Comparison of ENCODE assay signal across 8 cellular contexts in genomic region chr12:47078733-47079364, GRCh38. TPM values are rescaled to one million over a fixed set of nuclear protein-coding genes. Genes with fewer than 3 reads are reported as not detected.
DNase-seq lines count a peak whose midpoint lies in the region; ATAC-seq and TF ChIP-seq lines count a peak whose summit lies in the region.

No MANE protein-coding gene starts in this region.

- no peaks in the 10 kb centered on the region for H3K27me3 Mint-ChIP-seq in CD8-positive, alpha-beta T cell (ENCODE audit: low read depth)

- CTCF ChIA-PET in CD8-positive, alpha-beta T cell (lab: Charles Lee) = interaction anchor here (0.6 to 3.3 kb wide), 14 partner anchors 9 to 329 kb away, joined by 3 to 21 read pairs (median 5); no protein-coding TSS in a partner anchor

- H3K9me3 ChIP-seq in CD8-positive, alpha-beta T cell (ENCODE audit: low read length) = no peaks in the 10 kb centered on the region
- no peaks in the 10 kb centered on the region for H3K9me3 ChIP-seq in psoas muscle

- H3K36me3 ChIP-seq in CD8-positive, alpha-beta T cell (ENCODE audit: insufficient read depth, low read length) = no peaks in the 10 kb centered on the region
- H3K36me3 ChIP-seq in psoas muscle (ENCODE audit: insufficient read depth in 1 of 2, low read depth in 1 of 2) = no peaks in the 10 kb centered on the region

- no peak for TF ChIP-seq POLR2A in NB4 (IDR thresholded peaks at IDR 0.05; ENCODE audit: extremely low read depth, insufficient read length)

- H3K27ac Mint-ChIP-seq in CD8-positive, alpha-beta T cell = peak overlapping the region; percentile 94

- H3K4me1 Mint-ChIP-seq in CD8-positive, alpha-beta T cell (ENCODE audit: low read depth) = peaks cover 70% of the 10 kb centered on the region

- H3K4me1 ChIP-seq in CD8-positive, alpha-beta T cell (ENCODE audit: insufficient read depth, low read length) = peaks cover 48% of the 10 kb centered on the region
- H3K4me1 ChIP-seq in psoas muscle = peaks cover 13% of the 10 kb centered on the region

- ATAC-seq in CD8-positive, alpha-beta T cell = peak; percentile 70
- ATAC-seq in Right ventricle myocardium superior (ENCODE audit: poor library complexity) = peak; percentile 54
- peak in 2 of 4 donors; percentile 37 to 39 for ATAC-seq in psoas muscle
- ATAC-seq in HG02759 (IDR thresholded peaks at IDR 0.05; ENCODE audit: unreplicated experiment) = no peak

- peak; percentile 22 to 77 (median 56) for DNase-seq in CD8-positive, alpha-beta T cell
- no peak for DNase-seq in NB4 (ENCODE audit: low read depth)
- DNase-seq in activated T-helper 1 cell treated with Interleukin-2 at 50 U/mL for 16 hours (ENCODE audit: low read depth) = peak; percentile 23
- peak; percentile 47 for DNase-seq in Right ventricle myocardium superior
- peak in 1 of 2 donors; percentile 17 for DNase-seq in psoas muscle
- DNase-seq in cerebellar cortex (ENCODE audit: low spot score) = no peak
- no peak for DNase-seq in HPDE6-E6E7 (ENCODE audit: extremely low spot score)

- peak overlapping the region; percentile 63 for H3K27ac ChIP-seq in CD8-positive, alpha-beta T cell (ENCODE audit: low read depth, low read length)
- H3K27ac ChIP-seq in psoas muscle = peak overlapping the region; percentile 63

- TF ChIP-seq CTCF in CD8-positive, alpha-beta T cell (IDR thresholded peaks at IDR 0.05) = no peak
- TF ChIP-seq CTCF in NB4 (IDR thresholded peaks at IDR 0.05; ENCODE audit: low read depth, low read length) = no peak
- TF ChIP-seq CTCF in psoas muscle (IDR thresholded peaks at IDR 0.05) = no peak

- H3K36me3 Mint-ChIP-seq in CD8-positive, alpha-beta T cell = peaks cover 19% of the 10 kb centered on the region

- 2 to 6% (median 3%) methylated on average over 12 of the region's 12 CpGs for WGBS in psoas muscle, 3 donors

- intact Hi-C loops in CD8-positive, alpha-beta T cell (cut with DNase I, micrococcal nuclease) = loop anchor here (1.0 to 5.0 kb wide), 9 partner anchors 14 to 318 kb away; no protein-coding TSS in a partner anchor
- intact Hi-C loops in Right ventricle myocardium superior (cut with DNase I) = loop anchor here (10.0 kb wide), 1 partner anchor 226 kb away; no protein-coding TSS in a partner anchor
- intact Hi-C loops in psoas muscle (cut with DNase I) = loop anchor here in 1 of 2 donors (10.0 kb wide), 1 partner anchor 316 kb away; no protein-coding TSS in a partner anchor

- peak overlapping the region; percentile 68 for H3K4me3 ChIP-seq in CD8-positive, alpha-beta T cell (ENCODE audit: low read depth, low read length)
- peak overlapping the region; percentile 37 for H3K4me3 ChIP-seq in NB4 (ENCODE audit: low read depth, low read length)
- peak overlapping the region; percentile 71 for H3K4me3 ChIP-seq in psoas muscle

- peak overlapping the region; percentile 98 for H3K4me3 Mint-ChIP-seq in CD8-positive, alpha-beta T cell

- H3K9me3 Mint-ChIP-seq in CD8-positive, alpha-beta T cell = no peaks in the 10 kb centered on the region

- H3K27me3 ChIP-seq in CD8-positive, alpha-beta T cell (ENCODE audit: insufficient read depth, low read length) = no peaks in the 10 kb centered on the region
- peaks cover 2 to 33% (median 3%) of the 10 kb centered on the region in 3 donors for H3K27me3 ChIP-seq in psoas muscle (ENCODE audit: insufficient read depth in 3 of 3, low read length in 2 of 3)

- POLR2A ChIA-PET in CD8-positive, alpha-beta T cell (lab: Charles Lee) = interaction anchor here (0.8 to 7.3 kb wide), 18 partner anchors 9 to 319 kb away, joined by 3 to 55 read pairs (median 6); no protein-coding TSS in a partner anchor

RNA-seq across cellular contexts. Expression of gene PCED1B, which starts 0.6 kb away (rescaled TPM):
- 10 to 100 TPM; 32.9 to 33.7 TPM for total RNA-seq in CD8-positive, alpha-beta T cell
- 0.67 TPM for total RNA-seq in Right ventricle myocardium superior
- 1 to 10 TPM in 1 of 4 donors, under 1 TPM in 3; 0.19 to 1.2 (median 0.69) TPM for total RNA-seq in psoas muscle
- polyA plus RNA-seq in psoas muscle = under 1 TPM; 0.18 to 0.38 (median 0.26) TPM

RNA-seq across cellular contexts. Expression of gene AMIGO2, which starts 0.9 kb away (rescaled TPM):
- total RNA-seq in CD8-positive, alpha-beta T cell = 10 to 100 TPM; 12.5 to 13.5 TPM
- total RNA-seq in Right ventricle myocardium superior (2.0 TPM), psoas muscle (1 to 10 TPM in 1 of 4 donors, under 1 TPM in 3; 0.48 to 1.1 (median 0.59) TPM)
- under 1 TPM; 0.63 to 0.77 (median 0.64) TPM for polyA plus RNA-seq in psoas muscle

Comparison
In these comparisons a context has a peak if more than half of its experiments do, and no peak if none do; other contexts are left out.
1. DNase-seq: peak in CD8-positive, alpha-beta T cell (7 of 7), activated T-helper 1 cell treated with Interleukin-2 at 50 U/mL for 16 hours (single experiment) and Right ventricle myocardium superior (single experiment); none in NB4 (single experiment), cerebellar cortex (single experiment) and HPDE6-E6E7 (single experiment).
2. RNA of gene PCED1B, which starts 0.6 kb away (total RNA-seq): 32.9 to 33.7 TPM in CD8-positive, alpha-beta T cell; 0.19 to 1.2 TPM in psoas muscle and 0.67 TPM in Right ventricle myocardium superior (single experiment); every median in the first group is over 10 times any median in the second.
3. Peak in every context shown above with its lines, with median percentiles within 50 percentile points of each other: H3K4me3 ChIP-seq.